ENCODE assay signal across 8 cellular contexts in the genomic region with DNA sequence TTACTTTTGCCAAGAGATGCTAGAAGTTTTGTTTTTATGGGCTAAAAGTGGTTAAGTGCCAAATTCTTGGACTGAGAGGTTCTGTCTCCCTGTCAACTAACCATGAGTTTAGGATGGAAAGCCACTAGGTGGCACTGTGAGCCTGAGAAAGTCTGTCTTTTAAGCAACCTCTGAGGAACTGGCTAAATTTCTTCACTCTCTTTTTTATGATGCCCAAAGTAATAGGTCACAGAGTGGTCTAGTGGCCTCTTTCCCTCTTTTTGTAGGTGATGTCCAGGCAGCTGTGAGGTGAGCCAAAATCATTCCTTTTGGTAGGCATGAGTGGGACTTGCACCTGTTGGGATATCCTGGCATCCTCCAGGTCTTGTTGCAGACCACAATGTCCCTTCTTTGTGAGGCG. TPM values are rescaled to one million over a fixed set of nuclear protein-coding genes. Genes with fewer than 3 reads are reported as not detected.
A peak's percentile ranks its signal among the peaks of the same experiment; 100 is the strongest.
DNase-seq lines count a peak whose midpoint lies in the region; ATAC-seq and TF ChIP-seq lines count a peak whose summit lies in the region.

No MANE protein-coding gene starts in this region.

- TF ChIP-seq CTCF in fibroblast of the aortic adventitia (IDR thresholded peaks at IDR 0.05; ENCODE audit: insufficient read depth, low read length) (peak; percentile 68), tibial artery (IDR thresholded peaks at IDR 0.05) (peak; percentile 68 to 76)

- no peak overlapping the region for H3K27ac Mint-ChIP-seq in activated T-helper 1 cell treated with anti-CD3 and anti-CD28 coated beads, Interleukin-12 subunit alpha, Interleukin-12 subunit beta, Interleukin-2, Interleukin-4 antibody, amounts not matched to agents 30 ng/mL and 10 ng/mL and 1 ng/mL, durations not matched to agents 14 hours and 24 hours and 36 hours

- H3K9me3 Mint-ChIP-seq in activated T-helper 1 cell treated with anti-CD3 and anti-CD28 coated beads, Interleukin-12 subunit alpha, Interleukin-12 subunit beta, Interleukin-2, Interleukin-4 antibody, amounts not matched to agents 30 ng/mL and 10 ng/mL and 1 ng/mL, durations not matched to agents 14 hours and 24 hours and 36 hours: peaks cover 15% of the 10 kb centered on the region

- H3K36me3 Mint-ChIP-seq in activated T-helper 1 cell treated with anti-CD3 and anti-CD28 coated beads, Interleukin-12 subunit alpha, Interleukin-12 subunit beta, Interleukin-2, Interleukin-4 antibody, amounts not matched to agents 30 ng/mL and 10 ng/mL and 1 ng/mL, durations not matched to agents 14 hours and 24 hours and 36 hours (ENCODE audit: low read depth): peaks cover 65% of the 10 kb centered on the region

- ATAC-seq in Right ventricle myocardium inferior: peak; percentile 81

- peaks cover 14% of the 10 kb centered on the region for H3K4me1 ChIP-seq in Karpas-422 (ENCODE audit: low read length)
- H3K4me1 ChIP-seq in tibial artery: no peaks in the 10 kb centered on the region

- peaks cover 23% of the 10 kb centered on the region for H3K4me1 Mint-ChIP-seq in activated T-helper 1 cell treated with anti-CD3 and anti-CD28 coated beads, Interleukin-12 subunit alpha, Interleukin-12 subunit beta, Interleukin-2, Interleukin-4 antibody, amounts not matched to agents 30 ng/mL and 10 ng/mL and 1 ng/mL, durations not matched to agents 14 hours and 24 hours and 36 hours (ENCODE audit: low read depth)

- peak overlapping the region; percentile 27; the same call in 1 of the 2 replicates for H3K27ac ChIP-seq in Karpas-422 (ENCODE audit: low read length)
- no peak overlapping the region for H3K27ac ChIP-seq in tibial artery

- no peaks in the 10 kb centered on the region for H3K27me3 Mint-ChIP-seq in activated T-helper 1 cell treated with anti-CD3 and anti-CD28 coated beads, Interleukin-12 subunit alpha, Interleukin-12 subunit beta, Interleukin-2, Interleukin-4 antibody, amounts not matched to agents 30 ng/mL and 10 ng/mL and 1 ng/mL, durations not matched to agents 14 hours and 24 hours and 36 hours (ENCODE audit: insufficient read depth)

- H3K9ac ChIP-seq in Karpas-422 (ENCODE audit: low read length): no peak overlapping the region

- H3K9me2 ChIP-seq in Karpas-422 (replicated peaks; ENCODE audit: insufficient read depth, low read length): no peaks in the 10 kb centered on the region

- no peak overlapping the region for H2AFZ ChIP-seq in Karpas-422 (ENCODE audit: low read length)

- no peak overlapping the region for H3K4me3 ChIP-seq in Karpas-422 (ENCODE audit: low read length)
- H3K4me3 ChIP-seq in fibroblast of the aortic adventitia (ENCODE audit: low read depth, low read length): no peak overlapping the region
- no peak overlapping the region for H3K4me3 ChIP-seq in tibial artery

- peaks cover 7% of the 10 kb centered on the region for H3K9me3 ChIP-seq in Karpas-422 (ENCODE audit: low read length)
- H3K9me3 ChIP-seq in tibial artery: peaks cover 0 to 4% (median 0%) of the 10 kb centered on the region in 3 donors

- H3K79me2 ChIP-seq in Karpas-422 (ENCODE audit: low read length): peaks cover 55% of the 10 kb centered on the region

- DNase-seq in Right ventricle myocardium inferior (ENCODE audit: missing footprints): no peak
- no peak for DNase-seq in cardiac septum (ENCODE audit: low spot score)
- peak; percentile 94 for DNase-seq in Karpas-422
- DNase-seq in RKO (ENCODE audit: low spot score): peak; percentile 77
- DNase-seq in activated T-helper 1 cell treated with anti-CD3 and anti-CD28 coated beads, Interleukin-12 subunit alpha, Interleukin-12 subunit beta, Interleukin-2, Interleukin-4 antibody, amounts not matched to agents 30 ng/mL and 10 ng/mL and 1 ng/mL, durations not matched to agents 14 hours and 24 hours and 36 hours (ENCODE audit: low spot score): peak; percentile 53
- DNase-seq in fibroblast of the aortic adventitia (ENCODE audit: low read depth): peak; percentile 95
- peak; percentile 52 for DNase-seq in occipital lobe (lab: John Stamatoyannopoulos, UW)
- DNase-seq in tibial artery: peak; percentile 77 to 85

- no peak overlapping the region for H3K4me2 ChIP-seq in Karpas-422 (ENCODE audit: low read depth, low read length, poor library complexity, severe bottlenecking)

- no peak overlapping the region for H3K4me3 Mint-ChIP-seq in activated T-helper 1 cell treated with anti-CD3 and anti-CD28 coated beads, Interleukin-12 subunit alpha, Interleukin-12 subunit beta, Interleukin-2, Interleukin-4 antibody, amounts not matched to agents 30 ng/mL and 10 ng/mL and 1 ng/mL, durations not matched to agents 14 hours and 24 hours and 36 hours

- intact Hi-C loops in Right ventricle myocardium inferior (cut with DNase I): loop anchor here (2.0 kb wide), 1 partner anchor 500 kb away; no protein-coding TSS in a partner anchor
- intact Hi-C loops in cardiac septum (cut with DNase I): loop anchor here (2.0 kb wide), 1 partner anchor 502 kb away; no protein-coding TSS in a partner anchor
- intact Hi-C loops in activated T-helper 1 cell treated with anti-CD3 and anti-CD28 coated beads, Interleukin-12 subunit alpha, Interleukin-12 subunit beta, Interleukin-2, Interleukin-4 antibody, amounts not matched to agents 30 ng/mL and 10 ng/mL and 1 ng/mL, durations not matched to agents 14 hours and 24 hours and 36 hours (cut with micrococcal nuclease): loop anchor here (1.0 to 10.0 kb wide), 6 partner anchors 84 to 616 kb away; no protein-coding TSS in a partner anchor
- intact Hi-C loops in tibial artery (cut with DNase I; ENCODE audit: low total_unique reads): loop anchor here (5.0 kb wide), 1 partner anchor 504 kb away; no protein-coding TSS in a partner anchor

- H3K27me3 ChIP-seq in Karpas-422 (ENCODE audit: low read length) (no peaks in the 10 kb centered on the region), tibial artery (no peaks in the 10 kb centered on the region)

- H4K20me1 ChIP-seq in Karpas-422 (ENCODE audit: insufficient read depth, low read depth, low read length): no peaks in the 10 kb centered on the region

- H3K36me3 ChIP-seq in Karpas-422 (ENCODE audit: insufficient read depth, low read length) (peaks cover 76% of the 10 kb centered on the region), tibial artery (peaks cover 32 to 67% (median 34%) of the 10 kb centered on the region in 3 donors)

RNA-seq across cellular contexts. Expression of a gene that starts 56.8 kb away (rescaled TPM):
- 85.0 TPM for total RNA-seq in Right ventricle myocardium inferior
- 66.7 TPM for total RNA-seq in cardiac septum
- total RNA-seq in Karpas-422 (2014; rRNA removed; shearing (Covaris generic); ENCODE audit: low replicate concordance): 104 and 132 TPM in 2 replicates
- 281 and 292 TPM in 2 replicates for total RNA-seq in activated T-helper 1 cell treated with anti-CD3 and anti-CD28 coated beads, Interleukin-12 subunit alpha, Interleukin-12 subunit beta, Interleukin-2, Interleukin-4 antibody, amounts not matched to agents 30 ng/mL and 10 ng/mL and 1 ng/mL, durations not matched to agents 14 hours and 24 hours and 36 hours
- 156 and 202 TPM in 2 replicates for total RNA-seq in fibroblast of the aortic adventitia (ENCODE audit: low replicate concordance)
- 65.8 TPM for total RNA-seq in occipital lobe

Comparison
In these comparisons a context has a peak if more than half of its experiments do, and no peak if none do; other contexts are left out.
1. DNase-seq: peak in Karpas-422 (single experiment), RKO (single experiment), activated T-helper 1 cell treated with anti-CD3 and anti-CD28 coated beads, Interleukin-12 subunit alpha, Interleukin-12 subunit beta, Interleukin-2, Interleukin-4 antibody, amounts not matched to agents 30 ng/mL and 10 ng/mL and 1 ng/mL, durations not matched to agents 14 hours and 24 hours and 36 hours (single experiment), fibroblast of the aortic adventitia (single experiment), occipital lobe (single experiment) and tibial artery (2 of 2); none in Right ventricle myocardium inferior (single experiment) and cardiac septum (single experiment).